ENCODE assay signal across 8 cellular contexts in genomic region chr10:70145666-70146488, GRCh38. TPM values are rescaled to one million over a fixed set of nuclear protein-coding genes. Genes with fewer than 3 reads are reported as not detected.
DNase-seq lines count a peak whose midpoint lies in the region; ATAC-seq and TF ChIP-seq lines count a peak whose summit lies in the region.

No MANE protein-coding gene starts in this region.

- DNase-seq in CD14-positive monocyte (ENCODE audit: low spot score) (peak; percentile 56), PC-9 (peak; percentile 58 to 67), fibroblast of pulmonary artery (ENCODE audit: low read depth) (peak; percentile 57)
- DNase-seq in activated T-helper 1 cell treated with anti-CD3 and anti-CD28 coated beads, Interleukin-2, amount 50 U/mL, for 16 hours (ENCODE audit: low read depth in 1 of 2, low spot score in 1 of 2): peak; percentile 34 to 59
- DNase-seq in natural killer cell treated with Interleukin-12 subunit alpha and Interleukin-12 subunit beta and Interleukin-15 and Interleukin-18, amount 100 ng/mL, for 72 hours (ENCODE audit: low spot score): peak; percentile 87
- peak; percentile 73 for DNase-seq in stimulated activated naive CD8-positive, alpha-beta T cell treated with anti-CD3 and anti-CD28 coated beads, Interleukin-15, Interleukin-2, amounts not matched to agents 100 U/mL and 50 U/mL, for 24 hours

- peaks cover 28% of the 10 kb centered on the region for H3K79me2 ChIP-seq in PC-9 (ENCODE audit: low read depth)

- no peaks in the 10 kb centered on the region for H3K27me3 ChIP-seq in PC-9 (ENCODE audit: insufficient read depth, low read depth)

- H3K4me1 ChIP-seq in PC-9 (replicated peaks; ENCODE audit: insufficient read depth): peaks cover 15% of the 10 kb centered on the region

- TF ChIP-seq CTCF in CD14-positive monocyte (IDR thresholded peaks at IDR 0.05): peak; percentile 67
- TF ChIP-seq CTCF in PC-9 (conservative IDR thresholded peaks at IDR 0.05): peak; percentile 65; the same call in 1 of the 2 replicates
- no peak for TF ChIP-seq CTCF in fibroblast of pulmonary artery (IDR thresholded peaks at IDR 0.05; ENCODE audit: low read length, missing control alignments)

- H2AFZ ChIP-seq in PC-9: peak overlapping the region; percentile 95

- POLR2A ChIA-PET in PC-9 (lab: Charles Lee; ENCODE audit: unreplicated experiment): interaction anchor here (0.5 to 2.1 kb wide), 19 partner anchors 9 to 1628 kb away, joined by 3 to 32 read pairs (median 4); partner anchors contain the start of gene SAR1A

- peaks cover 31% of the 10 kb centered on the region for H3F3A ChIP-seq in PC-9 (ENCODE audit: insufficient read depth, low read depth)

- peak overlapping the region; percentile 99 for H3K4me2 ChIP-seq in PC-9

- CTCF ChIA-PET in PC-9 (lab: Charles Lee): interaction anchor here (0.6 to 2.3 kb wide), 25 partner anchors 8 to 910 kb away, joined by 3 to 16 read pairs (median 5); partner anchors contain the start of gene SAR1A

- no peaks in the 10 kb centered on the region for H3K9me3 ChIP-seq in PC-9 (ENCODE audit: insufficient read depth, low read depth)

- peak overlapping the region; percentile 86 to 92 for H3K4me3 Mint-ChIP-seq in CD14-positive monocyte
- H3K4me3 Mint-ChIP-seq in natural killer cell treated with Interleukin-12 subunit alpha and Interleukin-12 subunit beta and Interleukin-15 and Interleukin-18, amount 100 ng/mL, for 72 hours: peak overlapping the region; percentile 89

- peak overlapping the region; percentile 70 for H3K27ac ChIP-seq in PC-9

- peak; percentile 52 for ATAC-seq in GM19324 (IDR thresholded peaks at IDR 0.05; ENCODE audit: low FRiP score, unreplicated experiment)
- ATAC-seq in HG03442 (IDR thresholded peaks at IDR 0.05; ENCODE audit: unreplicated experiment): peak; percentile 40
- peak; percentile 78 to 86 for ATAC-seq in natural killer cell treated with Interleukin-12 subunit alpha and Interleukin-12 subunit beta and Interleukin-15 and Interleukin-18, amount 100 ng/mL, for 72 hours
- peak; percentile 63 for ATAC-seq in stimulated activated naive CD8-positive, alpha-beta T cell treated with anti-CD3 and anti-CD28 coated beads, Interleukin-15, Interleukin-2, amounts not matched to agents 100 U/mL and 50 U/mL, for 24 hours

- peaks cover 21 to 45% of the 10 kb centered on the region in 2 donors for H3K36me3 Mint-ChIP-seq in CD14-positive monocyte
- peaks cover 6% of the 10 kb centered on the region for H3K36me3 Mint-ChIP-seq in natural killer cell treated with Interleukin-12 subunit alpha and Interleukin-12 subunit beta and Interleukin-15 and Interleukin-18, amount 100 ng/mL, for 72 hours

- H3K4me1 Mint-ChIP-seq in CD14-positive monocyte: peaks cover 17% of the 10 kb centered on the region
- peaks cover 17 to 25% of the 10 kb centered on the region in 2 donors for H3K4me1 Mint-ChIP-seq in natural killer cell treated with Interleukin-12 subunit alpha and Interleukin-12 subunit beta and Interleukin-15 and Interleukin-18, amount 100 ng/mL, for 72 hours (ENCODE audit: low read depth in 2 of 2)

- no peaks in the 10 kb centered on the region for H3K9me2 ChIP-seq in PC-9 (ENCODE audit: insufficient read depth)

- peaks cover 0 to 3% (median 1%) of the 10 kb centered on the region in 3 donors for H3K27me3 Mint-ChIP-seq in CD14-positive monocyte (ENCODE audit: low read depth in 3 of 3)
- H3K27me3 Mint-ChIP-seq in natural killer cell treated with Interleukin-12 subunit alpha and Interleukin-12 subunit beta and Interleukin-15 and Interleukin-18, amount 100 ng/mL, for 72 hours: no peaks in the 10 kb centered on the region

- no TSS peak for BruUV-seq in PC-9 (replicated peaks; lab: Mats Ljungman, UMichigan)

- intact Hi-C loops in CD14-positive monocyte (cut with micrococcal nuclease) (loop anchor here (2.0 to 10.0 kb wide), 2 partner anchors 25 to 259 kb away; partner anchors contain the start of genes EIF4EBP2 (in 1 of the 2) and SAR1A (in 1 of the 2)), PC-9 (cut with micrococcal nuclease; ENCODE audit: unreplicated experiment) (loop anchor here (1.0 to 10.0 kb wide), 3 partner anchors 15 to 219 kb away; partner anchors contain the start of gene SAR1A)

- H4K20me1 ChIP-seq in PC-9 (ENCODE audit: insufficient read depth): peaks cover 4% of the 10 kb centered on the region; the same call in 1 of the 2 replicates

- peak overlapping the region; percentile 84 for H3K4me3 ChIP-seq in PC-9
- peak overlapping the region; percentile 60 for H3K4me3 ChIP-seq in fibroblast of pulmonary artery (replicated peaks; ENCODE audit: low read depth, low read length)

- H3K36me3 ChIP-seq in PC-9 (ENCODE audit: low read depth): peaks cover 5% of the 10 kb centered on the region; the same call in 1 of the 2 replicates

- no peaks in the 10 kb centered on the region for H3K9me3 Mint-ChIP-seq in CD14-positive monocyte
- H3K9me3 Mint-ChIP-seq in natural killer cell treated with Interleukin-12 subunit alpha and Interleukin-12 subunit beta and Interleukin-15 and Interleukin-18, amount 100 ng/mL, for 72 hours: no peaks in the 10 kb centered on the region

- H3K27ac Mint-ChIP-seq in CD14-positive monocyte: peak overlapping the region; percentile 53 to 97 (median 88)
- peak overlapping the region; percentile 83 to 92 for H3K27ac Mint-ChIP-seq in natural killer cell treated with Interleukin-12 subunit alpha and Interleukin-12 subunit beta and Interleukin-15 and Interleukin-18, amount 100 ng/mL, for 72 hours

RNA-seq across cellular contexts. Expression of gene TYSND1, which starts 0.6 kb away (rescaled TPM):
- 10 to 100 TPM in 1 of 2 donors, 1 to 10 TPM in 1; 8.6 to 11.2 TPM for polyA plus RNA-seq in CD14-positive monocyte
- total RNA-seq in PC-9 (2021): 28.0 and 33.5 TPM in 2 replicates
- 10 to 100 TPM in 1 of 2 donors, 1 to 10 TPM in 1; 8.0 to 13.3 TPM for total RNA-seq in natural killer cell treated with Interleukin-12 subunit alpha and Interleukin-12 subunit beta and Interleukin-15 and Interleukin-18, amount 100 ng/mL, for 72 hours

RNA-seq across cellular contexts. Expression of gene AIFM2, which starts 13.3 kb away (rescaled TPM):
- polyA plus RNA-seq in CD14-positive monocyte: under 1 TPM; 0.28 to 0.41 TPM
- 40.3 and 47.0 TPM in 2 replicates for total RNA-seq in PC-9 (2021)
- 10 to 100 TPM; 13.0 to 19.9 TPM for total RNA-seq in natural killer cell treated with Interleukin-12 subunit alpha and Interleukin-12 subunit beta and Interleukin-15 and Interleukin-18, amount 100 ng/mL, for 72 hours

RNA-seq across cellular contexts. Expression of gene SAR1A, which starts 24.4 kb away (rescaled TPM):
- 10 to 100 TPM; 36.7 to 47.5 TPM for polyA plus RNA-seq in CD14-positive monocyte
- 80.3 and 124 TPM in 2 replicates for total RNA-seq in PC-9 (2021)
- total RNA-seq in natural killer cell treated with Interleukin-12 subunit alpha and Interleukin-12 subunit beta and Interleukin-15 and Interleukin-18, amount 100 ng/mL, for 72 hours: 100 to 1,000 TPM; 103 to 131 TPM

Comparison
In these comparisons a context has a peak if more than half of its experiments do, and no peak if none do; other contexts are left out.
1. Peak in every context shown above with its lines: DNase-seq, ATAC-seq, H3K4me3 ChIP-seq and H3K27ac ChIP-seq.